ENCODE assay signal across 18 cellular contexts in genomic region chr13:94673841-94674240, GRCh38. TPM values are rescaled to one million over a fixed set of nuclear protein-coding genes. Genes with fewer than 3 reads are reported as not detected.
DNase-seq lines count a peak whose midpoint lies in the region; ATAC-seq, FAIRE-seq and TF ChIP-seq lines count a peak whose summit lies in the region.
"Had no signal": no experiment of that assay in that cellular context is flagged by ENCODE, and none has a peak within 500 bp of the region (broad histone marks: within the 10 kb centered on the region; RNA-seq: fewer than 3 reads in every experiment).

No MANE protein-coding gene starts in this region.

- H3K9ac ChIP-seq in K562 (ENCODE audit: insufficient read depth in 1 of 2, low read depth in 2 of 2, low read length in 2 of 2): no peak overlapping the region; a peak in 1 of 4 replicates

- no peaks in the 10 kb centered on the region for H3K9me3 ChIP-seq in K562 (replicated peaks; ENCODE audit: control insufficient read depth, insufficient read depth, low read depth, low read length)

- no TSS peak for BruUV-seq in K562 (replicated peaks; lab: Mats Ljungman, UMichigan)

- no peaks in the 10 kb centered on the region for H3K36me3 ChIP-seq in K562 (ENCODE audit: control insufficient read depth, insufficient read depth, low read length)

- no peaks in the 10 kb centered on the region for H3K27me3 ChIP-seq in K562 (ENCODE audit: control insufficient read depth in 2 of 2, insufficient read depth in 2 of 2, low read length in 2 of 2)

- peak overlapping the region; percentile 60 for H2AFZ ChIP-seq in K562 (ENCODE audit: low read depth, low read length)

- no peak overlapping the region for H3K4me3 ChIP-seq in K562

- CTCF ChIA-PET in K562 (lab: Yijun Ruan, JAX; ENCODE audit: low intra/inter-chr PET ratio): no interaction called here
- CTCF ChIA-PET in GM10248 (lab: Yijun Ruan, JAX): interaction anchor here (1.0 to 2.9 kb wide), 7 partner anchors 8 to 730 kb away, joined by 3 to 18 read pairs (median 9); no protein-coding TSS in a partner anchor

- DNase-seq in M059J (ENCODE audit: low read depth) (peak; percentile 18), K562 (ENCODE audit: extremely low read depth in 1 of 4, low spot score in 3 of 4) (no peak), kidney glomerular epithelial cell (lab: John Stamatoyannopoulos, UW) (peak; percentile 19), NCI-H187 (lab: John Stamatoyannopoulos, UW) (no peak), GM10248 (ENCODE audit: extremely low spot score) (no peak)
- DNase-seq: CD8-positive, alpha-beta memory T cell; DMS 273 treated with DMSO at 0.1 percent for 48 hours; NCI-H1092; NCI-H1694; NCI-H2171; NCI-H774; SIG-M5 had no signal

- WGBS in K562 (ENCODE audit: insufficient coverage, low coverage, missing lambda C conversion rate): 44% methylated on average over 5 of the region's 5 CpGs

- no peak for TF ChIP-seq POLR2A in K562 (conservative IDR thresholded peaks at IDR 0.05)

- in situ Hi-C loops in K562 (cut with MboI): loop anchor here (25.0 kb wide), 1 partner anchor 738 kb away; no protein-coding TSS in a partner anchor

- TF ChIP-seq EP300 in K562 (IDR thresholded peaks at IDR 0.05; ENCODE audit: low read length): no peak

- H4K20me1 ChIP-seq in K562 (replicated peaks; ENCODE audit: control insufficient read depth, insufficient read depth, low read length): no peaks in the 10 kb centered on the region

- peak; percentile 11 for FAIRE-seq in K562 (lab: Jason Lieb, UNC)
- FAIRE-seq: RCC 7860 had no signal

- POLR2A ChIA-PET in K562 (lab: Yijun Ruan, JAX) (no interaction called here), GM10248 (lab: Yijun Ruan, JAX) (no interaction called here)

- TF ChIP-seq CTCF in K562 (IDR thresholded peaks at IDR 0.05 in 2 of 3, conservative IDR thresholded peaks at IDR 0.05 in 1 of 3; ENCODE audit: insufficient read depth in 2 of 3, low read depth in 1 of 3, low read length in 3 of 3): no peak
- TF ChIP-seq CTCF in GM10248 (IDR thresholded peaks at IDR 0.05; ENCODE audit: control extremely low read depth, extremely low read depth, low read depth, missing control alignments): no peak

- no peak for TF ChIP-seq RAD21 in K562 (CRISPR knock-in tag; conservative IDR thresholded peaks at IDR 0.05 in 1 of 2, IDR thresholded peaks at IDR 0.05 in 1 of 2)

- peaks cover 2 to 6% of the 10 kb centered on the region in 2 experiments; a peak in 3 of 5 replicates for H3K4me1 ChIP-seq in K562 (replicated peaks in 1 of 2; ENCODE audit: control insufficient read depth in 2 of 2, insufficient read depth in 2 of 2, low read length in 2 of 2)

- no peaks in the 10 kb centered on the region for H3K79me2 ChIP-seq in K562 (ENCODE audit: control insufficient read depth, insufficient read depth, low read length)

- intact Hi-C loops in K562 (cut with micrococcal nuclease): loop anchor here (2.0 kb wide), 1 partner anchor 37 kb away; no protein-coding TSS in a partner anchor

- H3K27ac ChIP-seq in K562 (ENCODE audit: extremely low read depth, low read depth, low read length): no peak overlapping the region

- H3K9me1 ChIP-seq in K562 (ENCODE audit: control insufficient read depth, insufficient read depth, low read length): no peaks in the 10 kb centered on the region

- ATAC-seq in K562 (no peak), GM18858 (IDR thresholded peaks at IDR 0.05; ENCODE audit: unreplicated experiment) (no peak), HG03565 (IDR thresholded peaks at IDR 0.05; ENCODE audit: unreplicated experiment) (no peak)
- ATAC-seq: HCT116 had no signal

- no peak overlapping the region for H3K4me2 ChIP-seq in K562 (ENCODE audit: insufficient read depth, low read length)

TF ChIP-seq in K562, 482 proteins besides CTCF, POLR2A, EP300 and RAD21 (continues in another document):
- no peak for TF ChIP-seq RERE (CRISPR knock-in tag; IDR thresholded peaks at IDR 0.05; ENCODE audit: borderline replicate concordance)
- TF ChIP-seq STAT6 (CRISPR knock-in tag; IDR thresholded peaks at IDR 0.05): no peak
- no peak for TF ChIP-seq PHF20 (IDR thresholded peaks at IDR 0.05; ENCODE audit: partially characterized antibody)
- TF ChIP-seq ZNF79 (CRISPR knock-in tag; IDR thresholded peaks at IDR 0.05; ENCODE audit: low read depth): no peak
- TF ChIP-seq, protein P1, sequence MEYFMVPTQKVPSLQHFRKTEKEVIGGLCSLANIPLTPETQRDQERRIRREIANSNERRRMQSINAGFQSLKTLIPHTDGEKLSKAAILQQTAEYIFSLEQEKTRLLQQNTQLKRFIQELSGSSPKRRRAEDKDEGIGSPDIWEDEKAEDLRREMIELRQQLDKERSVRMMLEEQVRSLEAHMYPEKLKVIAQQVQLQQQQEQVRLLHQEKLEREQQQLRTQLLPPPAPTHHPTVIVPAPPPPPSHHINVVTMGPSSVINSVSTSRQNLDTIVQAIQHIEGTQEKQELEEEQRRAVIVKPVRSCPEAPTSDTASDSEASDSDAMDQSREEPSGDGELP (CRISPR knock-in tag; IDR thresholded peaks at IDR 0.05; ENCODE audit: borderline replicate concordance): no peak

RNA-seq across cellular contexts. Expression of gene SOX21, which starts 38.5 kb away (rescaled TPM):
- total RNA-seq in M059J (2014; rRNA removed; shearing (Covaris generic)): 0.07 and 0.32 TPM in 2 replicates
- not detected in 2 replicates for total RNA-seq in K562 (2011; cell fraction: chromatin; rRNA removed; ENCODE audit: low replicate concordance)
- total RNA-seq in K562 (2011; cell fraction: nucleolus; rRNA removed): 0.17 TPM in 1 of 2 replicates, not detected in the other
- 0.23 TPM in 1 of 2 replicates, not detected in the other for total RNA-seq in K562 (2011; cell fraction: nucleoplasm; rRNA removed)
- not detected in 2 replicates for total RNA-seq in K562 (2014; rRNA removed)
- not detected in 2 replicates for total RNA-seq in K562 (2014; rRNA removed; fragmentation: Illumina TruSeq; extraction: Trizol)
- 0.07 and 0.08 TPM in 2 replicates for total RNA-seq in K562 (2015; rRNA removed; fragmentation: Illumina TruSeq; extraction: Trizol)
- total RNA-seq in K562 (2021): not detected in 2 replicates
- not detected in 2 replicates for polyA plus RNA-seq in K562 (2011; rRNA removed)
- 0.01 TPM in 1 of 2 replicates, not detected in the other for polyA plus RNA-seq in K562 (2011; cell fraction: cytosol; rRNA removed)
- 0.10 TPM in 1 of 2 replicates, not detected in the other for polyA plus RNA-seq in K562 (2011; cell fraction: nucleus; rRNA removed)
- 0.07 and 0.18 TPM in 2 replicates for polyA plus RNA-seq in K562 (2012)
- polyA plus RNA-seq in K562 (2014; fragmentation: Illumina TruSeq; extraction: Trizol): not detected in 2 replicates
- polyA plus RNA-seq in K562 (2014; fragmentation: Nextera tagmentation; extraction: Ambion mirVana): not detected
- 0.04 TPM in 1 of 2 replicates, not detected in the other for polyA plus RNA-seq in K562 (2014; rRNA removed)
- not detected in 2 replicates for polyA minus RNA-seq in K562 (2011; rRNA and poly(A)+ RNA removed)
- polyA minus RNA-seq in K562 (2011; cell fraction: cytosol; rRNA and poly(A)+ RNA removed): not detected in 2 replicates
- polyA minus RNA-seq in K562 (2011; cell fraction: nucleus; rRNA and poly(A)+ RNA removed): not detected in 2 replicates
- total RNA-seq: CD8-positive, alpha-beta memory T cell; NCI-H460 had no signal
- polyA plus RNA-seq: BJ; CD8-positive, alpha-beta memory T cell had no signal

Comparison
In these comparisons a context has a peak if more than half of its experiments do, and no peak if none do; other contexts are left out.
1. DNase-seq: peak in M059J (single experiment) and kidney glomerular epithelial cell (single experiment); none in K562 (0 of 4), NCI-H187 (0 of 2) and GM10248 (single experiment).